8 cellular contexts compared by ENCODE assay signal in genomic region chr9:111897831-111898144, GRCh38. TPM values are rescaled to one million over a fixed set of nuclear protein-coding genes. Genes with fewer than 3 reads are reported as not detected.
DNase-seq lines count a peak whose midpoint lies in the region; ATAC-seq and TF ChIP-seq lines count a peak whose summit lies in the region.

No MANE protein-coding gene starts in this region.

- no peak for DNase-seq in GM23338 (ENCODE audit: low spot score)
- peak; percentile 59 for DNase-seq in NB4 (ENCODE audit: low read depth)
- DNase-seq in epithelial cell of esophagus (ENCODE audit: low read depth): peak; percentile 37
- DNase-seq in psoas muscle: no peak
- no peak for DNase-seq in HuH-7 (ENCODE audit: low spot score)
- no peak for DNase-seq in nephron progenitor cell

- H3K27me3 ChIP-seq in GM23338 (ENCODE audit: insufficient read depth) (no peaks in the 10 kb centered on the region), psoas muscle (ENCODE audit: insufficient read depth in 3 of 3, low read length in 2 of 3) (no peaks in the 10 kb centered on the region)

- peaks cover 11% of the 10 kb centered on the region; the same call in 2 of the 3 replicates for H3K4me1 Mint-ChIP-seq in GM23338
- H3K4me1 Mint-ChIP-seq in nephron progenitor cell: peaks cover 5% of the 10 kb centered on the region

- H3K4me1 ChIP-seq in GM23338 (ENCODE audit: insufficient read depth): peaks cover 29% of the 10 kb centered on the region
- peaks cover 43% of the 10 kb centered on the region for H3K4me1 ChIP-seq in psoas muscle

- no peak overlapping the region for H2AFZ ChIP-seq in GM23338

- no peaks in the 10 kb centered on the region for H3K36me3 Mint-ChIP-seq in GM23338 (ENCODE audit: low read depth)
- no peaks in the 10 kb centered on the region for H3K36me3 Mint-ChIP-seq in nephron progenitor cell (ENCODE audit: low read depth)

- ATAC-seq in GM18498 (IDR thresholded peaks at IDR 0.05; ENCODE audit: unreplicated experiment): peak; percentile 39
- ATAC-seq in GM23338: no peak
- no peak for ATAC-seq in psoas muscle
- ATAC-seq in GM21360 (IDR thresholded peaks at IDR 0.05; ENCODE audit: unreplicated experiment): no peak

- TF ChIP-seq POLR2A in NB4 (IDR thresholded peaks at IDR 0.05; ENCODE audit: extremely low read depth, insufficient read length): no peak

- TF ChIP-seq CTCF in GM23338 (conservative IDR thresholded peaks at IDR 0.05; ENCODE audit: low read depth in 2 of 2) (no peak), NB4 (IDR thresholded peaks at IDR 0.05; ENCODE audit: low read depth, low read length) (no peak), epithelial cell of esophagus (IDR thresholded peaks at IDR 0.05; ENCODE audit: insufficient read depth, low read depth, low read length, missing control alignments) (no peak), psoas muscle (IDR thresholded peaks at IDR 0.05) (no peak), nephron progenitor cell (IDR thresholded peaks at IDR 0.05) (no peak)

- H3K9me3 ChIP-seq in psoas muscle: no peaks in the 10 kb centered on the region

- no peaks in the 10 kb centered on the region for H3K36me3 ChIP-seq in GM23338 (ENCODE audit: insufficient read depth)
- H3K36me3 ChIP-seq in psoas muscle (ENCODE audit: insufficient read depth in 1 of 2, low read depth in 1 of 2): no peaks in the 10 kb centered on the region

- H3K4me3 Mint-ChIP-seq in GM23338 (no peak overlapping the region), nephron progenitor cell (no peak overlapping the region)

- no peaks in the 10 kb centered on the region for H3F3A ChIP-seq in GM23338 (replicated peaks; ENCODE audit: low read depth)

- intact Hi-C loops in psoas muscle (cut with DNase I): loop anchor here (1.0 to 10.0 kb wide), 4 partner anchors 60 to 437 kb away; partner anchors contain the start of gene PTBP3 (in 2 of the 2)

- peaks cover 55% of the 10 kb centered on the region for H3K79me2 ChIP-seq in GM23338 (replicated peaks; ENCODE audit: insufficient read depth)

- no peaks in the 10 kb centered on the region for H3K9me2 ChIP-seq in GM23338 (ENCODE audit: insufficient read depth)

- H3K27ac ChIP-seq in GM23338 (ENCODE audit: low read depth): no peak overlapping the region
- peak overlapping the region; percentile 92 for H3K27ac ChIP-seq in psoas muscle

- peak overlapping the region; percentile 85 for H3K4me3 ChIP-seq in GM23338
- peak overlapping the region; percentile 86 for H3K4me3 ChIP-seq in NB4 (ENCODE audit: low read depth, low read length)
- peak overlapping the region; percentile 90 for H3K4me3 ChIP-seq in epithelial cell of esophagus (ENCODE audit: low read length)
- peak overlapping the region; percentile 95 for H3K4me3 ChIP-seq in psoas muscle

- H4K20me1 ChIP-seq in GM23338 (replicated peaks; ENCODE audit: insufficient read depth): peaks cover 35% of the 10 kb centered on the region

- WGBS in psoas muscle, 3 donors: 7 to 12% (median 11%) methylated on average over 7 of the region's 7 CpGs

- H3K27me3 Mint-ChIP-seq in GM23338 (ENCODE audit: insufficient read depth, low read depth, poor library complexity) (peaks cover 4% of the 10 kb centered on the region), nephron progenitor cell (ENCODE audit: low read depth, poor library complexity) (no peaks in the 10 kb centered on the region)

- H3K9me3 Mint-ChIP-seq in GM23338 (no peaks in the 10 kb centered on the region), nephron progenitor cell (no peaks in the 10 kb centered on the region)

- H3K27ac Mint-ChIP-seq in GM23338 (no peak overlapping the region), nephron progenitor cell (no peak overlapping the region)

- H3K4me2 ChIP-seq in GM23338: peak overlapping the region; percentile 74

TF ChIP-seq in GM23338, 12 proteins besides CTCF, POLR2A, EP300 and RAD21 (continues in another document):
- no peak for TF ChIP-seq NANOG (IDR thresholded peaks at IDR 0.05; ENCODE audit: borderline replicate concordance)
- no peak for TF ChIP-seq REST (IDR thresholded peaks at IDR 0.05; ENCODE audit: unreplicated experiment)
- TF ChIP-seq ZNF462 (CRISPR knock-in tag; IDR thresholded peaks at IDR 0.05): no peak
- TF ChIP-seq ZNF114 (CRISPR knock-in tag; IDR thresholded peaks at IDR 0.05): no peak
- no peak for TF ChIP-seq EZH2 (IDR thresholded peaks at IDR 0.05; ENCODE audit: low read depth, unreplicated experiment)

RNA-seq across cellular contexts. Expression of gene UGCG, which starts 1.2 kb away (rescaled TPM):
- 44.9 and 48.1 TPM in 2 replicates for total RNA-seq in GM23338 (2014; rRNA removed; shearing (Covaris generic))
- 27.8 and 30.4 TPM in 2 replicates for polyA plus RNA-seq in GM23338 (2016; fragmentation: Nextera tagmentation; extraction: Ambion mirVana)
- total RNA-seq in psoas muscle: 10 to 100 TPM in 3 of 4 donors, 1 to 10 TPM in 1; 9.6 to 56.2 (median 20.2) TPM
- polyA plus RNA-seq in psoas muscle: 10 to 100 TPM in 1 of 3 donors, 1 to 10 TPM in 2; 7.2 to 74.6 (median 8.5) TPM

Comparison
In these comparisons a context has a peak if more than half of its experiments do, and no peak if none do; other contexts are left out.
1. DNase-seq: peak in NB4 (single experiment) and epithelial cell of esophagus (single experiment); none in GM23338 (single experiment), psoas muscle (0 of 2), HuH-7 (single experiment) and nephron progenitor cell (single experiment).
2. Peak in every context shown above with its lines, with median percentiles within 50 percentile points of each other: H3K4me3 ChIP-seq.